ENCODE assay signal across 9 cellular contexts in the genomic region with DNA sequence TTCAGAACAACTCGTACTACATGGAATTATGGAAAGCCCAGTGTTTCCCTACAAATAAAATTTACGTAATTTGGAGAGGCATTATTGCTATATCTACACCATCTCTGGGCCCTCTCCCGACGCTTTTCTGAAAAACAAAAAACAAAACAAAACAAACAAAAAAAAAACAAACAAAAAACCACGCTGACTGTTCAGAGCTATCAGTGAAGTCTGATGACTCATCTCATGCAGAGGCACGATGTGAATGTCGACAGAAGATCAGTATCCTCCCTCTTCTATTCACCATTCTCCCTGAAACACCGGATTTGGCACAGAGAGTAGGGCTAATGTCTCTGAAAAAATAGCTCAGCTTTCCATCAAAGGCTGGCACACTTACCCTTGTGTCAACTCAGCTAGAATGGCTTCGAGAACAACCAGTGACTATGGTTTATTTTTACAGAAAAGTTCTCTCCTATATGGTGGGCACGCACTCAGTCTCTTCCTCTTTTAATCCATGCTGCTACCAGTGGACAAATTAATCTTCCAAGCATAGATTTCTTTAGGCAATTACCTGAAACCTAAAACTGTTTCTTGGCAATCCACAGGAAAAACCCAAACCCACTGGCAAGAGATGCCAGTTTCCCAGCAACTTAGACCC. TPM values are rescaled to one million over a fixed set of nuclear protein-coding genes. Genes with fewer than 3 reads are reported as not detected.
DNase-seq lines count a peak whose midpoint lies in the region; ATAC-seq and TF ChIP-seq lines count a peak whose summit lies in the region.
"Had no signal": no experiment of that assay in that cellular context is flagged by ENCODE, and none has a peak within 500 bp of the region (broad histone marks: within the 10 kb centered on the region; RNA-seq: fewer than 3 reads in every experiment).

No MANE protein-coding gene starts in this region.

- peaks cover 2% of the 10 kb centered on the region for H3K36me3 ChIP-seq in Caco-2 (ENCODE audit: control insufficient read depth, insufficient read depth, low read length)
- H3K36me3 ChIP-seq in OCI-LY1 (ENCODE audit: insufficient read depth, low read length): peaks cover 15% of the 10 kb centered on the region
- peaks cover 8% of the 10 kb centered on the region for H3K36me3 ChIP-seq in osteoblast (ENCODE audit: insufficient read depth, low read length)

- DNase-seq in Caco-2 (no peak), dorsolateral prefrontal cortex (no peak), osteoblast (ENCODE audit: insufficient read length, low spot score, missing footprints) (peak; percentile 65), pons (ENCODE audit: low spot score) (no peak), kidney glomerular epithelial cell (lab: John Stamatoyannopoulos, UW) (no peak), NCI-H1105 (lab: John Stamatoyannopoulos, UW) (no peak)
- DNase-seq: NCI-H774 had no signal

- peaks cover 4% of the 10 kb centered on the region for H3K27me3 Mint-ChIP-seq in Caco-2 (ENCODE audit: insufficient read depth, unreplicated experiment)

- no peaks in the 10 kb centered on the region for H3K9me3 ChIP-seq in Caco-2
- no peaks in the 10 kb centered on the region for H3K9me3 ChIP-seq in OCI-LY1 (ENCODE audit: low read length)
- no peaks in the 10 kb centered on the region for H3K9me3 ChIP-seq in osteoblast (ENCODE audit: low read depth, low read length)

- intact Hi-C loops in Caco-2 (cut with micrococcal nuclease; ENCODE audit: unreplicated experiment) (loop anchor here (10.0 kb wide), 1 partner anchor 413 kb away; no protein-coding TSS in a partner anchor), dorsolateral prefrontal cortex (cut with DNase I) (loop anchor here (2.0 to 5.0 kb wide), 2 partner anchors 51 kb away; a partner anchor contains a TSS)

- peaks cover 13% of the 10 kb centered on the region for H3K4me1 Mint-ChIP-seq in Caco-2 (ENCODE audit: low read depth, unreplicated experiment)

- H4K20me1 ChIP-seq in OCI-LY1 (ENCODE audit: insufficient read depth, low read length) (no peaks in the 10 kb centered on the region), osteoblast (ENCODE audit: insufficient read depth, low read length) (peaks cover 16% of the 10 kb centered on the region)

- no peak overlapping the region; the same call in 1 of the 2 replicates for H3K9ac ChIP-seq in OCI-LY1 (ENCODE audit: low read length)

- peak overlapping the region; percentile 83 for H3K4me3 Mint-ChIP-seq in Caco-2 (ENCODE audit: unreplicated experiment)

- no peaks in the 10 kb centered on the region for H3F3A ChIP-seq in OCI-LY1 (ENCODE audit: insufficient read depth, low read length)

- H3K4me3 ChIP-seq in Caco-2 (ENCODE audit: low read depth, low read length): peak overlapping the region; percentile 100
- peak overlapping the region; percentile 91 for H3K4me3 ChIP-seq in OCI-LY1 (ENCODE audit: low read depth, low read length, poor library complexity, severe bottlenecking)
- H3K4me3 ChIP-seq in dorsolateral prefrontal cortex: peak overlapping the region; percentile 74 to 100 (median 98)
- H3K4me3 ChIP-seq in osteoblast (ENCODE audit: insufficient read depth, low read length): peak overlapping the region; percentile 99

- H3K27ac Mint-ChIP-seq in Caco-2 (ENCODE audit: unreplicated experiment): no peak overlapping the region

- CTCF ChIA-PET in Caco-2 (lab: Charles Lee): no interaction called here

- peak overlapping the region; percentile 86 for H3K4me2 ChIP-seq in OCI-LY1 (ENCODE audit: low read length)
- H3K4me2 ChIP-seq in osteoblast (ENCODE audit: insufficient read depth, low read length): peak overlapping the region; percentile 93

- no peak for ATAC-seq in GM18909 (IDR thresholded peaks at IDR 0.05; ENCODE audit: poor library complexity, unreplicated experiment)

- BruUV-seq in Caco-2 (replicated peaks; lab: Mats Ljungman, UMichigan): no TSS peak

- H3K4me1 ChIP-seq in Caco-2 (peaks cover 9% of the 10 kb centered on the region), OCI-LY1 (ENCODE audit: insufficient read depth, low read length, severe bottlenecking) (peaks cover 23% of the 10 kb centered on the region), osteoblast (ENCODE audit: insufficient read depth, low read length) (peaks cover 23% of the 10 kb centered on the region)

- H3K27ac ChIP-seq in OCI-LY1 (ENCODE audit: low read depth, low read length, poor library complexity, severe bottlenecking) (no peak overlapping the region), dorsolateral prefrontal cortex (peak overlapping the region in 13 of 59 donors; percentile 1 to 63 (median 19)), osteoblast (ENCODE audit: low read depth, low read length) (peak overlapping the region; percentile 13)

- no peaks in the 10 kb centered on the region for H3K9me2 ChIP-seq in OCI-LY1 (ENCODE audit: low read depth, low read length)

- H3K79me2 ChIP-seq in OCI-LY1 (ENCODE audit: insufficient read depth, low read length) (peaks cover 27% of the 10 kb centered on the region), osteoblast (ENCODE audit: insufficient read depth, low read length) (peaks cover 44% of the 10 kb centered on the region)

- H2AFZ ChIP-seq in OCI-LY1 (ENCODE audit: low read length) (no peak overlapping the region), osteoblast (ENCODE audit: low read length) (no peak overlapping the region)

- POLR2A ChIA-PET in Caco-2 (lab: Charles Lee): no interaction called here

- H3K36me3 Mint-ChIP-seq in Caco-2 (ENCODE audit: insufficient read depth, unreplicated experiment): peaks cover 15% of the 10 kb centered on the region

- no peaks in the 10 kb centered on the region for H3K9me3 Mint-ChIP-seq in Caco-2 (ENCODE audit: unreplicated experiment)

- TF ChIP-seq CTCF in Caco-2 (IDR thresholded peaks at IDR 0.05; ENCODE audit: insufficient read depth in 1 of 2, low read depth in 1 of 2, low read length in 1 of 2, severe bottlenecking in 1 of 2, unreplicated experiment in 1 of 2): no peak
- no peak for TF ChIP-seq CTCF in OCI-LY1 (IDR thresholded peaks at IDR 0.05; ENCODE audit: low read length)
- no peak for TF ChIP-seq CTCF in dorsolateral prefrontal cortex (IDR thresholded peaks at IDR 0.05 in 54 of 56, conservative IDR thresholded peaks at IDR 0.05 in 2 of 56; ENCODE audit: low read depth in 1 of 56, partially characterized antibody in 56 of 56)
- TF ChIP-seq CTCF in osteoblast (IDR thresholded peaks at IDR 0.05; ENCODE audit: extremely low read depth, low read depth, low read length): no peak

- no peaks in the 10 kb centered on the region; the same call in 1 of the 2 replicates for H3K27me3 ChIP-seq in Caco-2 (replicated peaks; ENCODE audit: control insufficient read depth, insufficient read depth, low read length)
- H3K27me3 ChIP-seq in OCI-LY1 (ENCODE audit: insufficient read depth, low read length): no peaks in the 10 kb centered on the region
- H3K27me3 ChIP-seq in dorsolateral prefrontal cortex: no peaks in the 10 kb centered on the region
- H3K27me3 ChIP-seq in osteoblast (ENCODE audit: insufficient read depth, low read length): no peaks in the 10 kb centered on the region

RNA-seq across cellular contexts. Expression of a gene that starts 1.5 kb away (rescaled TPM):
- total RNA-seq in Caco-2 (2022) (38.0 and 42.1 TPM in 2 replicates), dorsolateral prefrontal cortex (100 to 1,000 TPM in 106 of 120 experiments, 10 to 100 TPM in 14; 83.9 to 140 (median 113) TPM), osteoblast (62.5 and 76.0 TPM in 2 replicates)

RNA-seq across cellular contexts. Expression of a gene that starts 51.2 kb away (rescaled TPM):
- 40.1 and 43.6 TPM in 2 replicates for total RNA-seq in Caco-2 (2022)
- 10 to 100 TPM; 16.2 to 39.4 (median 26.2) TPM for total RNA-seq in dorsolateral prefrontal cortex
- total RNA-seq in osteoblast: 22.4 and 25.0 TPM in 2 replicates
